19 cellular contexts compared by ENCODE assay signal in the genomic region with DNA sequence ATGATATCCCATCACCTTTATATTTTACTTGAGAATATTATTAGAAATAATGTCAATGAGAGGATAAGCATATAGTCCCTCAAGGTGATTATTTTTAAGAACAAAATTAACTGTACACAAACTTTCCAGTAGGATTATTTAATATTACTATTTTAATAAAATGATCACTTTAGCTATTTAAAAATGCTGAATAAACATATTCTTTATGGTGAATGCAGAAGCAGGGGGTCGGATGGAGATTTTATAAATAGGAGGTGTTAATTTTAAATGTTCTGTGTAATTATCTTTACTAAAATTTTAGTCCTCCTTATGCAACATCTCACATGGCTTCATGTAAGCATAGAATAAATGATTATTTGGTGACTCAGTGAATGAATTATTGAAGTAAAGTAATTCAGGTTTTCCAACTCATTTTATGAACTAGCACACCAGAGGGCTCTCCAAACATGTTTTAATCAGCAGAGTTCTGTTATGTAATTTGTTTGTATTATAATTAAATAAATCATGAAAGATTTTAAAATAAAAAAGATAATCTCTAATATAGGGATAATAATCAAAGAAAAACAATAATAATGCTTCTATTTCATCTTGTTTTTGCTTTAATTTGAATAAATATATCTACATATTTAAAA.
DNase-seq lines count a peak whose midpoint lies in the region; ATAC-seq, FAIRE-seq and TF ChIP-seq lines count a peak whose summit lies in the region.
"Had no signal": no experiment of that assay in that cellular context is flagged by ENCODE, and none has a peak within 500 bp of the region (broad histone marks: within the 10 kb centered on the region; RNA-seq: fewer than 3 reads in every experiment).

No MANE protein-coding gene starts in this region.

- TF ChIP-seq CTCF in kidney (IDR thresholded peaks at IDR 0.05; ENCODE audit: borderline replicate concordance, extremely low read depth, insufficient read depth) (no peak), mesothelial cell of epicardium (IDR thresholded peaks at IDR 0.05; ENCODE audit: unreplicated experiment) (no peak)

- POLR2A ChIA-PET in naive thymus-derived CD8-positive, alpha-beta T cell (lab: Charles Lee), result no interaction called here

- no peak overlapping the region for H3K9ac ChIP-seq in kidney (ENCODE audit: low read length in 2 of 2)
- H3K9ac ChIP-seq: BLaER1 treated with 17β-estradiol and CSF1 and Interleukin-3, amounts not matched to agents 10 nM and 100 nM had no signal

- peaks cover 0 to 16% (median 0%) of the 10 kb centered on the region in 9 donors for H3K9me3 Mint-ChIP-seq in naive thymus-derived CD8-positive, alpha-beta T cell
- peaks cover 17% of the 10 kb centered on the region for H3K9me3 Mint-ChIP-seq in mesothelial cell of epicardium

- no peaks in the 10 kb centered on the region for H3K9me3 ChIP-seq in kidney (ENCODE audit: control insufficient read depth in 1 of 2, low read length in 2 of 2)
- H3K9me3 ChIP-seq: BLaER1 treated with 17β-estradiol and CSF1 and Interleukin-3, amounts not matched to agents 10 nM and 100 nM had no signal

- intact Hi-C loops in kidney (cut with DNase I), result no loop called here

- peaks cover 0 to 1% (median 0%) of the 10 kb centered on the region in 5 donors for H3K27me3 Mint-ChIP-seq in naive thymus-derived CD8-positive, alpha-beta T cell
- no peaks in the 10 kb centered on the region for H3K27me3 Mint-ChIP-seq in mesothelial cell of epicardium (ENCODE audit: low read depth)

- no peak overlapping the region for H3K27ac Mint-ChIP-seq in naive thymus-derived CD8-positive, alpha-beta T cell
- no peak overlapping the region for H3K27ac Mint-ChIP-seq in mesothelial cell of epicardium
- H3K27ac Mint-ChIP-seq: CD8-positive, alpha-beta T cell had no signal

- no peak overlapping the region for H3K4me3 ChIP-seq in kidney (ENCODE audit: low read length in 2 of 2)
- H3K4me3 ChIP-seq: BLaER1 treated with 17β-estradiol and CSF1 and Interleukin-3, amounts not matched to agents 10 nM and 100 nM; SJCRH30 had no signal

- H3K4me1 Mint-ChIP-seq in naive thymus-derived CD8-positive, alpha-beta T cell, result no peaks in the 10 kb centered on the region
- peaks cover 11% of the 10 kb centered on the region for H3K4me1 Mint-ChIP-seq in mesothelial cell of epicardium

- no peaks in the 10 kb centered on the region for H3K36me3 Mint-ChIP-seq in naive thymus-derived CD8-positive, alpha-beta T cell
- no peaks in the 10 kb centered on the region for H3K36me3 Mint-ChIP-seq in mesothelial cell of epicardium
- H3K36me3 Mint-ChIP-seq: CD8-positive, alpha-beta T cell had no signal

- H3K4me3 Mint-ChIP-seq in naive thymus-derived CD8-positive, alpha-beta T cell, result no peak overlapping the region
- no peak overlapping the region for H3K4me3 Mint-ChIP-seq in mesothelial cell of epicardium
- H3K4me3 Mint-ChIP-seq: CD8-positive, alpha-beta T cell had no signal

- DNase-seq in G401 (ENCODE audit: low spot score) (peak; percentile 15), amniotic epithelial cell (ENCODE audit: low read depth) (peak; percentile 9), dermis microvascular lymphatic vessel endothelial cell (ENCODE audit: low read depth in 2 of 2) (peak; percentile 3 to 5), kidney (no peak), mesothelial cell of epicardium (ENCODE audit: low spot score in 2 of 2, unreplicated experiment in 2 of 2) (no peak), NCI-H146 treated with DMSO at 0.1 percent for 48 hours (lab: John Stamatoyannopoulos, UW; ENCODE audit: unreplicated experiment) (no peak)
- DNase-seq in naive thymus-derived CD8-positive, alpha-beta T cell, result no peak
- DNase-seq: Calu3; CD8-positive, alpha-beta T cell; H7; NCI-H1105; NCI-H1694; NCI-H2081 treated with DMSO at 0.1 percent for 48 hours; NCI-H446 treated with DMSO at 0.1 percent for 48 hours; SJCRH30 had no signal

- in situ Hi-C loops in G401 (cut with HindIII; ENCODE audit: low sequenced_read_pairs), result no loop called here

- no peaks in the 10 kb centered on the region for H3K36me3 ChIP-seq in kidney (ENCODE audit: control insufficient read depth in 1 of 2, insufficient read depth in 2 of 2, low read length in 2 of 2)
- H3K36me3 ChIP-seq: BLaER1 treated with 17β-estradiol and CSF1 and Interleukin-3, amounts not matched to agents 10 nM and 100 nM; SJCRH30 had no signal

- no peaks in the 10 kb centered on the region for H3K4me1 ChIP-seq in kidney (ENCODE audit: control insufficient read depth in 1 of 2, insufficient read depth in 1 of 2, low read depth in 1 of 2, low read length in 2 of 2)
- H3K4me1 ChIP-seq: BLaER1 treated with 17β-estradiol and CSF1 and Interleukin-3, amounts not matched to agents 10 nM and 100 nM had no signal

- no peak for ATAC-seq in GM19455 (IDR thresholded peaks at IDR 0.05; ENCODE audit: unreplicated experiment)
- ATAC-seq in naive thymus-derived CD8-positive, alpha-beta T cell, result no peak
- ATAC-seq: CD8-positive, alpha-beta T cell; Panc1 had no signal

- peak; percentile 72 for FAIRE-seq in kidney (lab: Jason Lieb, UNC)
- FAIRE-seq: HTR-8/SVneo had no signal

- H3K27ac ChIP-seq in kidney (ENCODE audit: low read depth in 2 of 2, low read length in 2 of 2), result no peak overlapping the region
- H3K27ac ChIP-seq: BLaER1 treated with 17β-estradiol and CSF1 and Interleukin-3, amounts not matched to agents 10 nM and 100 nM; SJCRH30 had no signal

Comparison
In these comparisons a context has a peak if more than half of its experiments do, and no peak if none do; other contexts are left out.
1. DNase-seq: peak in G401 (single experiment), amniotic epithelial cell (single experiment) and dermis microvascular lymphatic vessel endothelial cell (2 of 2); none in kidney (single experiment), naive thymus-derived CD8-positive, alpha-beta T cell (0 of 10), mesothelial cell of epicardium (0 of 2) and NCI-H146 treated with DMSO at 0.1 percent for 48 hours (single experiment).